ENCODE assay signal across 8 cellular contexts in genomic region chr18:12307251-12307736, GRCh38. TPM values are rescaled to one million over a fixed set of nuclear protein-coding genes. Genes with fewer than 3 reads are reported as not detected.
A peak's percentile ranks its signal among the peaks of the same experiment; 100 is the strongest.
DNase-seq lines count a peak whose midpoint lies in the region; ATAC-seq and TF ChIP-seq lines count a peak whose summit lies in the region.

No MANE protein-coding gene starts in this region.

- peak overlapping the region; percentile 84 for H3K4me2 ChIP-seq in hepatocyte

- TF ChIP-seq CTCF in ascending aorta (IDR thresholded peaks at IDR 0.05) (peak in 1 of 3 experiments; percentile 12), hepatocyte (IDR thresholded peaks at IDR 0.05; ENCODE audit: poor library complexity) (peak; percentile 19)

- no peaks in the 10 kb centered on the region for H4K20me1 ChIP-seq in hepatocyte (ENCODE audit: insufficient read depth, poor library complexity, severe bottlenecking)

- H3K27ac ChIP-seq in ascending aorta (peak overlapping the region; percentile 97 to 98), hepatocyte (peak overlapping the region; percentile 92)

- H2AFZ ChIP-seq in hepatocyte, result peak overlapping the region; percentile 71

- H3K27me3 ChIP-seq in ascending aorta (no peaks in the 10 kb centered on the region), hepatocyte (peaks cover 16% of the 10 kb centered on the region)

- peaks cover 2 to 10% of the 10 kb centered on the region in 2 donors for H3K9me3 ChIP-seq in ascending aorta
- H3K9me3 ChIP-seq in hepatocyte (ENCODE audit: low read depth), result peaks cover 6% of the 10 kb centered on the region

- ATAC-seq in HG03432 (IDR thresholded peaks at IDR 0.05; ENCODE audit: unreplicated experiment) (peak; percentile 4), sciatic nerve (peak; percentile 75), GM18498 (IDR thresholded peaks at IDR 0.05; ENCODE audit: unreplicated experiment) (no peak)

- intact Hi-C loops in ascending aorta (cut with DNase I) (loop anchor here (10.0 kb wide), 1 partner anchor 452 kb away; the partner anchor contains the start of gene CHMP1B), sciatic nerve (cut with DNase I) (no loop called here)

- WGBS in hepatocyte (ENCODE audit: low lambda C conversion rate, missing lambda C conversion rate), result 6% methylated on average over 30 of the region's 30 CpGs

- H3K4me3 ChIP-seq in ascending aorta (peak overlapping the region; percentile 72 to 95), hepatocyte (peak overlapping the region; percentile 51)

- no peaks in the 10 kb centered on the region for H3K9me2 ChIP-seq in hepatocyte (replicated peaks; ENCODE audit: insufficient read depth)

- H3K79me2 ChIP-seq in hepatocyte, result peaks cover 24% of the 10 kb centered on the region

- peaks cover 17 to 24% of the 10 kb centered on the region in 2 donors for H3K36me3 ChIP-seq in ascending aorta
- no peaks in the 10 kb centered on the region for H3K36me3 ChIP-seq in hepatocyte (replicated peaks; ENCODE audit: insufficient read depth, low read depth)

- DNase-seq in GM04504 (ENCODE audit: low read depth), result peak; percentile 50
- peak in 1 of 2 donors; percentile 84 for DNase-seq in ascending aorta (ENCODE audit: low spot score in 2 of 2)
- peak; percentile 65 for DNase-seq in hepatocyte (ENCODE audit: low spot score)
- DNase-seq in sciatic nerve (ENCODE audit: low spot score), result peak; percentile 82
- no peak for DNase-seq in activated CD8-positive, alpha-beta memory T cell treated with anti-CD3 and anti-CD28 coated beads for 24 hours
- no peak for DNase-seq in activated effector memory CD4-positive, alpha-beta T cell treated with anti-CD3 and anti-CD28 coated beads, Interleukin-2, amount 50 U/mL, for 16 hours

- H3K4me1 ChIP-seq in ascending aorta (peaks cover 15% of the 10 kb centered on the region in 2 donors), hepatocyte (ENCODE audit: insufficient read depth) (peaks cover 21% of the 10 kb centered on the region)

RNA-seq across cellular contexts. Expression of gene TUBB6, which starts 0.7 kb away (rescaled TPM):
- total RNA-seq in ascending aorta (800 TPM), hepatocyte (68.6 and 86.1 TPM in 2 replicates), sciatic nerve (141 TPM)
- polyA plus RNA-seq in hepatocyte, result 96.3 and 109 TPM in 2 replicates

RNA-seq across cellular contexts. Expression of gene CIDEA, which starts 53.1 kb away (rescaled TPM):
- total RNA-seq in ascending aorta (not detected), hepatocyte (not detected in 2 replicates), sciatic nerve (5.0 TPM)
- not detected in 2 replicates for polyA plus RNA-seq in hepatocyte

Comparison
In these comparisons a context has a peak if more than half of its experiments do, and no peak if none do; other contexts are left out.
1. DNase-seq: peak in GM04504 (single experiment), hepatocyte (single experiment) and sciatic nerve (single experiment); none in activated CD8-positive, alpha-beta memory T cell treated with anti-CD3 and anti-CD28 coated beads for 24 hours (single experiment) and activated effector memory CD4-positive, alpha-beta T cell treated with anti-CD3 and anti-CD28 coated beads, Interleukin-2, amount 50 U/mL, for 16 hours (single experiment).